In the genomic region with DNA sequence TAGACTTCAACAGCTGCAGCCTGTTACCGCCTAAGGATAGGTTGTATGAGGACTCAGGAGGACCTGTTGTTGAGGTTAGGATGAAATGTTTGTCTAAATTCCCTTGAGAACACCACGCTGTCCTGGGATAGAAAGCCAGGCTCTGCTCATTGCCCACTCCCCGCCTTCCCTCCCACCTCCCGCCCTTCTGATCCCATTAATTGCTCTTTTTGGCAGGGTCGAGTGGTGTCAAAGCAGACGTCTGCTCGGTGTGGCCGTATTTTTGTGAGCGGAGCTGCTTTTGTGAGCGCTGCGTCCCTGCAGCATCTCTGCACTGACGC, we compare ENCODE assay signal across 8 cellular contexts.
DNase-seq lines count a peak whose midpoint lies in the region; ATAC-seq and TF ChIP-seq lines count a peak whose summit lies in the region.

No MANE protein-coding gene starts in this region.

- CTCF ChIA-PET in mammary epithelial cell (lab: Charles Lee; ENCODE audit: low non-redundant PET): no interaction called here

- no peak for TF ChIP-seq CTCF in cardiac muscle cell (IDR thresholded peaks at IDR 0.05; ENCODE audit: low read depth, low read length)
- TF ChIP-seq CTCF in mammary epithelial cell (conservative IDR thresholded peaks at IDR 0.05 in 1 of 2, IDR thresholded peaks at IDR 0.05 in 1 of 2; ENCODE audit: extremely low read depth in 1 of 2, insufficient read depth in 1 of 2, low read depth in 1 of 2, low read length in 2 of 2): no peak
- no peak for TF ChIP-seq CTCF in uterus (IDR thresholded peaks at IDR 0.05)
- no peak for TF ChIP-seq CTCF in foreskin keratinocyte (conservative IDR thresholded peaks at IDR 0.05)

- peak overlapping the region; percentile 99 for H3K4me2 ChIP-seq in mammary epithelial cell (ENCODE audit: insufficient read depth, low read depth, low read length)

- H3K9ac ChIP-seq in mammary epithelial cell (ENCODE audit: insufficient read depth, low read length): peak overlapping the region; percentile 83

- dilution Hi-C loops in mammary epithelial cell (cut with HindIII; ENCODE audit: low sequenced_read_pairs): loop anchor here (25.0 kb wide), 1 partner anchor 111 kb away; no protein-coding TSS in a partner anchor

- H3K27me3 ChIP-seq in cardiac muscle cell (no peaks in the 10 kb centered on the region), mammary epithelial cell (ENCODE audit: insufficient read depth, low read length) (no peaks in the 10 kb centered on the region), uterus (no peaks in the 10 kb centered on the region), foreskin keratinocyte (peaks cover 7% of the 10 kb centered on the region)

- in situ Hi-C loops in mammary epithelial cell (cut with MboI; ENCODE audit: low sequenced_read_pairs in 2 of 2): no loop called here

- 4% methylated on average over 12 of the region's 12 CpGs for WGBS in mammary epithelial cell (ENCODE audit: low coverage, missing lambda C conversion rate)
- 1 to 2% methylated on average over 7 to 11 of the region's 12 CpGs for WGBS in mesodermal cell (ENCODE audit: insufficient coverage in 2 of 2), 2 experiments

- no peaks in the 10 kb centered on the region for H3K36me3 ChIP-seq in cardiac muscle cell
- no peaks in the 10 kb centered on the region for H3K36me3 ChIP-seq in mammary epithelial cell (ENCODE audit: insufficient read depth, low read length)
- no peaks in the 10 kb centered on the region for H3K36me3 ChIP-seq in mesodermal cell (ENCODE audit: control insufficient read depth, insufficient read depth, low read length)
- no peaks in the 10 kb centered on the region for H3K36me3 ChIP-seq in uterus

- no peaks in the 10 kb centered on the region for H3K4me1 ChIP-seq in cardiac muscle cell (ENCODE audit: low read depth)
- peaks cover 14% of the 10 kb centered on the region for H3K4me1 ChIP-seq in mammary epithelial cell (ENCODE audit: insufficient read depth, low read length)
- H3K4me1 ChIP-seq in mesodermal cell (ENCODE audit: control insufficient read depth, insufficient read depth, low read length, poor library complexity, severe bottlenecking): no peaks in the 10 kb centered on the region
- no peaks in the 10 kb centered on the region for H3K4me1 ChIP-seq in uterus
- no peaks in the 10 kb centered on the region for H3K4me1 ChIP-seq in foreskin keratinocyte

- intact Hi-C loops in left ventricle myocardium superior (cut with micrococcal nuclease) (no loop called here), mammary epithelial cell (cut with micrococcal nuclease) (no loop called here), uterus (cut with DNase I; ENCODE audit: low total_unique reads) (no loop called here)

- H4K20me1 ChIP-seq in mammary epithelial cell (ENCODE audit: insufficient read depth, low read length): no peaks in the 10 kb centered on the region

- BruUV-seq in mammary epithelial cell (replicated peaks; lab: Mats Ljungman, UMichigan): no TSS peak

- H2AFZ ChIP-seq in mammary epithelial cell (ENCODE audit: low read depth, low read length): peak overlapping the region; percentile 96

- TF ChIP-seq POLR2A in uterus (IDR thresholded peaks at IDR 0.05): no peak

- H3K79me2 ChIP-seq in mammary epithelial cell (ENCODE audit: insufficient read depth, low read length): no peaks in the 10 kb centered on the region

- H3K9me3 ChIP-seq in cardiac muscle cell (ENCODE audit: low read depth) (no peaks in the 10 kb centered on the region), mammary epithelial cell (replicated peaks; ENCODE audit: insufficient read depth, low read length) (no peaks in the 10 kb centered on the region), mesodermal cell (ENCODE audit: control insufficient read depth, low read length) (no peaks in the 10 kb centered on the region), uterus (no peaks in the 10 kb centered on the region)

- DNase-seq in cardiac muscle cell (ENCODE audit: low read depth in 1 of 2, low spot score in 1 of 2) (no peak), left ventricle myocardium superior (no peak), mammary epithelial cell (no peak), uterus (peak in 1 of 2 donors; percentile 30), anterior cingulate cortex (lab: John Stamatoyannopoulos, UW) (no peak), foreskin keratinocyte (no peak)
- DNase-seq in effector CD4-positive, alpha-beta T cell: no peak

- ATAC-seq in left ventricle myocardium superior (no peak), foreskin keratinocyte (no peak)

- H3K4me3 ChIP-seq in cardiac muscle cell (peak overlapping the region; percentile 33), mammary epithelial cell (replicated peaks in 1 of 3; ENCODE audit: insufficient read depth in 1 of 3, low read depth in 2 of 3, low read length in 3 of 3) (peak overlapping the region; percentile 48 to 70 (median 58)), mesodermal cell (ENCODE audit: extremely low read depth, insufficient read depth, low read length, poor library complexity, severe bottlenecking) (peak overlapping the region; percentile 41), uterus (peak overlapping the region; percentile 48 to 53)

- no peak overlapping the region for H3K27ac ChIP-seq in cardiac muscle cell
- H3K27ac ChIP-seq in mammary epithelial cell (ENCODE audit: insufficient read depth, low read depth, low read length): peak overlapping the region; percentile 85
- H3K27ac ChIP-seq in mesodermal cell (ENCODE audit: low read depth, low read length, severe bottlenecking): no peak overlapping the region
- H3K27ac ChIP-seq in uterus: peak overlapping the region; percentile 67
- H3K27ac ChIP-seq in foreskin keratinocyte: no peak overlapping the region

Comparison
In these comparisons a context has a peak if more than half of its experiments do, and no peak if none do; other contexts are left out.
1. H3K27ac ChIP-seq: peak in mammary epithelial cell (single experiment) and uterus (2 of 2); none in cardiac muscle cell (single experiment), mesodermal cell (single experiment) and foreskin keratinocyte (single experiment).
2. Peak in every context shown above with its lines, with median percentiles within 50 percentile points of each other: H3K4me3 ChIP-seq.